In genomic region chr3:20842002-20842401, GRCh38 we compare ENCODE assay signal across 2 cellular contexts.
TF ChIP-seq lines count a peak whose summit lies in the region.

No MANE protein-coding gene starts in this region.

TF ChIP-seq in GM23338, 12 proteins besides CTCF, POLR2A, EP300 and RAD21 (continued from another document):
- TF ChIP-seq, protein P1, sequence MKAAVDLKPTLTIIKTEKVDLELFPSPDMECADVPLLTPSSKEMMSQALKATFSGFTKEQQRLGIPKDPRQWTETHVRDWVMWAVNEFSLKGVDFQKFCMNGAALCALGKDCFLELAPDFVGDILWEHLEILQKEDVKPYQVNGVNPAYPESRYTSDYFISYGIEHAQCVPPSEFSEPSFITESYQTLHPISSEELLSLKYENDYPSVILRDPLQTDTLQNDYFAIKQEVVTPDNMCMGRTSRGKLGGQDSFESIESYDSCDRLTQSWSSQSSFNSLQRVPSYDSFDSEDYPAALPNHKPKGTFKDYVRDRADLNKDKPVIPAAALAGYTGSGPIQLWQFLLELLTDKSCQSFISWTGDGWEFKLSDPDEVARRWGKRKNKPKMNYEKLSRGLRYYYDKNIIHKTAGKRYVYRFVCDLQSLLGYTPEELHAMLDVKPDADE (IDR thresholded peaks at IDR 0.05), result no peak
- TF ChIP-seq CREB1 (CRISPR knock-in tag; IDR thresholded peaks at IDR 0.05; ENCODE audit: low read depth), result no peak
- TF ChIP-seq, protein P2, sequence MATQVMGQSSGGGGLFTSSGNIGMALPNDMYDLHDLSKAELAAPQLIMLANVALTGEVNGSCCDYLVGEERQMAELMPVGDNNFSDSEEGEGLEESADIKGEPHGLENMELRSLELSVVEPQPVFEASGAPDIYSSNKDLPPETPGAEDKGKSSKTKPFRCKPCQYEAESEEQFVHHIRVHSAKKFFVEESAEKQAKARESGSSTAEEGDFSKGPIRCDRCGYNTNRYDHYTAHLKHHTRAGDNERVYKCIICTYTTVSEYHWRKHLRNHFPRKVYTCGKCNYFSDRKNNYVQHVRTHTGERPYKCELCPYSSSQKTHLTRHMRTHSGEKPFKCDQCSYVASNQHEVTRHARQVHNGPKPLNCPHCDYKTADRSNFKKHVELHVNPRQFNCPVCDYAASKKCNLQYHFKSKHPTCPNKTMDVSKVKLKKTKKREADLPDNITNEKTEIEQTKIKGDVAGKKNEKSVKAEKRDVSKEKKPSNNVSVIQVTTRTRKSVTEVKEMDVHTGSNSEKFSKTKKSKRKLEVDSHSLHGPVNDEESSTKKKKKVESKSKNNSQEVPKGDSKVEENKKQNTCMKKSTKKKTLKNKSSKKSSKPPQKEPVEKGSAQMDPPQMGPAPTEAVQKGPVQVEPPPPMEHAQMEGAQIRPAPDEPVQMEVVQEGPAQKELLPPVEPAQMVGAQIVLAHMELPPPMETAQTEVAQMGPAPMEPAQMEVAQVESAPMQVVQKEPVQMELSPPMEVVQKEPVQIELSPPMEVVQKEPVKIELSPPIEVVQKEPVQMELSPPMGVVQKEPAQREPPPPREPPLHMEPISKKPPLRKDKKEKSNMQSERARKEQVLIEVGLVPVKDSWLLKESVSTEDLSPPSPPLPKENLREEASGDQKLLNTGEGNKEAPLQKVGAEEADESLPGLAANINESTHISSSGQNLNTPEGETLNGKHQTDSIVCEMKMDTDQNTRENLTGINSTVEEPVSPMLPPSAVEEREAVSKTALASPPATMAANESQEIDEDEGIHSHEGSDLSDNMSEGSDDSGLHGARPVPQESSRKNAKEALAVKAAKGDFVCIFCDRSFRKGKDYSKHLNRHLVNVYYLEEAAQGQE (IDR thresholded peaks at IDR 0.05; ENCODE audit: unreplicated experiment), result no peak
- no peak for TF ChIP-seq JUNB (IDR thresholded peaks at IDR 0.05; ENCODE audit: unreplicated experiment)
- TF ChIP-seq ZNF331 (CRISPR knock-in tag; IDR thresholded peaks at IDR 0.05; ENCODE audit: low read depth), result no peak
- TF ChIP-seq, protein P3, sequence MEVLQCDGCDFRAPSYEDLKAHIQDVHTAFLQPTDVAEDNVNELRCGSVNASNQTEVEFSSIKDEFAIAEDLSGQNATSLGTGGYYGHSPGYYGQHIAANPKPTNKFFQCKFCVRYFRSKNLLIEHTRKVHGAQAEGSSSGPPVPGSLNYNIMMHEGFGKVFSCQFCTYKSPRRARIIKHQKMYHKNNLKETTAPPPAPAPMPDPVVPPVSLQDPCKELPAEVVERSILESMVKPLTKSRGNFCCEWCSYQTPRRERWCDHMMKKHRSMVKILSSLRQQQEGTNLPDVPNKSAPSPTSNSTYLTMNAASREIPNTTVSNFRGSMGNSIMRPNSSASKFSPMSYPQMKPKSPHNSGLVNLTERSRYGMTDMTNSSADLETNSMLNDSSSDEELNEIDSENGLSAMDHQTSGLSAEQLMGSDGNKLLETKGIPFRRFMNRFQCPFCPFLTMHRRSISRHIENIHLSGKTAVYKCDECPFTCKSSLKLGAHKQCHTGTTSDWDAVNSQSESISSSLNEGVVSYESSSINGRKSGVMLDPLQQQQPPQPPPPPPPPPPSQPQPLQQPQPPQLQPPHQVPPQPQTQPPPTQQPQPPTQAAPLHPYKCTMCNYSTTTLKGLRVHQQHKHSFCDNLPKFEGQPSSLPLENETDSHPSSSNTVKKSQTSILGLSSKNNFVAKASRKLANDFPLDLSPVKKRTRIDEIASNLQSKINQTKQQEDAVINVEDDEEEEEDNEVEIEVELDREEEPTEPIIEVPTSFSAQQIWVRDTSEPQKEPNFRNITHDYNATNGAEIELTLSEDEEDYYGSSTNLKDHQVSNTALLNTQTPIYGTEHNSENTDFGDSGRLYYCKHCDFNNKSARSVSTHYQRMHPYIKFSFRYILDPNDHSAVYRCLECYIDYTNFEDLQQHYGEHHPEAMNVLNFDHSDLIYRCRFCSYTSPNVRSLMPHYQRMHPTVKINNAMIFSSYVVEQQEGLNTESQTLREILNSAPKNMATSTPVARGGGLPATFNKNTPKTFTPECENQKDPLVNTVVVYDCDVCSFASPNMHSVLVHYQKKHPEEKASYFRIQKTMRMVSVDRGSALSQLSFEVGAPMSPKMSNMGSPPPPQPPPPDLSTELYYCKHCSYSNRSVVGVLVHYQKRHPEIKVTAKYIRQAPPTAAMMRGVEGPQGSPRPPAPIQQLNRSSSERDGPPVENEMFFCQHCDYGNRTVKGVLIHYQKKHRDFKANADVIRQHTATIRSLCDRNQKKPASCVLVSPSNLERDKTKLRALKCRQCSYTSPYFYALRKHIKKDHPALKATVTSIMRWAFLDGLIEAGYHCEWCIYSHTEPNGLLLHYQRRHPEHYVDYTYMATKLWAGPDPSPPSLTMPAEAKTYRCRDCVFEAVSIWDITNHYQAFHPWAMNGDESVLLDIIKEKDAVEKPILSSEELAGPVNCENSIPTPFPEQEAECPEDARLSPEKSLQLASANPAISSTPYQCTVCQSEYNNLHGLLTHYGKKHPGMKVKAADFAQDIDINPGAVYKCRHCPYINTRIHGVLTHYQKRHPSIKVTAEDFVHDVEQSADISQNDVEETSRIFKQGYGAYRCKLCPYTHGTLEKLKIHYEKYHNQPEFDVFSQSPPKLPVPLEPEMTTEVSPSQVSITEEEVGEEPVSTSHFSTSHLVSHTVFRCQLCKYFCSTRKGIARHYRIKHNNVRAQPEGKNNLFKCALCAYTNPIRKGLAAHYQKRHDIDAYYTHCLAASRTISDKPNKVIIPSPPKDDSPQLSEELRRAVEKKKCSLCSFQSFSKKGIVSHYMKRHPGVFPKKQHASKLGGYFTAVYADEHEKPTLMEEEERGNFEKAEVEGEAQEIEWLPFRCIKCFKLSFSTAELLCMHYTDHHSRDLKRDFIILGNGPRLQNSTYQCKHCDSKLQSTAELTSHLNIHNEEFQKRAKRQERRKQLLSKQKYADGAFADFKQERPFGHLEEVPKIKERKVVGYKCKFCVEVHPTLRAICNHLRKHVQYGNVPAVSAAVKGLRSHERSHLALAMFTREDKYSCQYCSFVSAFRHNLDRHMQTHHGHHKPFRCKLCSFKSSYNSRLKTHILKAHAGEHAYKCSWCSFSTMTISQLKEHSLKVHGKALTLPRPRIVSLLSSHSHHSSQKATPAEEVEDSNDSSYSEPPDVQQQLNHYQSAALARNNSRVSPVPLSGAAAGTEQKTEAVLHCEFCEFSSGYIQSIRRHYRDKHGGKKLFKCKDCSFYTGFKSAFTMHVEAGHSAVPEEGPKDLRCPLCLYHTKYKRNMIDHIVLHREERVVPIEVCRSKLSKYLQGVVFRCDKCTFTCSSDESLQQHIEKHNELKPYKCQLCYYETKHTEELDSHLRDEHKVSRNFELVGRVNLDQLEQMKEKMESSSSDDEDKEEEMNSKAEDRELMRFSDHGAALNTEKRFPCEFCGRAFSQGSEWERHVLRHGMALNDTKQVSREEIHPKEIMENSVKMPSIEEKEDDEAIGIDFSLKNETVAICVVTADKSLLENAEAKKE (CRISPR knock-in tag; IDR thresholded peaks at IDR 0.05), result no peak
- no peak for TF ChIP-seq EZH2 (IDR thresholded peaks at IDR 0.05; ENCODE audit: low read depth, unreplicated experiment)
- TF ChIP-seq EZH2phosphoT487 (IDR thresholded peaks at IDR 0.05; ENCODE audit: unreplicated experiment), result no peak
- TF ChIP-seq STAT1 (IDR thresholded peaks at IDR 0.05; ENCODE audit: unreplicated experiment), result no peak
- no peak for TF ChIP-seq NANOG (IDR thresholded peaks at IDR 0.05; ENCODE audit: borderline replicate concordance)
- no peak for TF ChIP-seq POLR2AphosphoS5 (IDR thresholded peaks at IDR 0.05; ENCODE audit: low read depth)

TF ChIP-seq in K562, 482 proteins besides CTCF, POLR2A, EP300 and RAD21 (continued from another document):
- no peak for TF ChIP-seq PATZ1 (CRISPR knock-in tag; IDR thresholded peaks at IDR 0.05; ENCODE audit: borderline replicate concordance)
- TF ChIP-seq, protein P4, sequence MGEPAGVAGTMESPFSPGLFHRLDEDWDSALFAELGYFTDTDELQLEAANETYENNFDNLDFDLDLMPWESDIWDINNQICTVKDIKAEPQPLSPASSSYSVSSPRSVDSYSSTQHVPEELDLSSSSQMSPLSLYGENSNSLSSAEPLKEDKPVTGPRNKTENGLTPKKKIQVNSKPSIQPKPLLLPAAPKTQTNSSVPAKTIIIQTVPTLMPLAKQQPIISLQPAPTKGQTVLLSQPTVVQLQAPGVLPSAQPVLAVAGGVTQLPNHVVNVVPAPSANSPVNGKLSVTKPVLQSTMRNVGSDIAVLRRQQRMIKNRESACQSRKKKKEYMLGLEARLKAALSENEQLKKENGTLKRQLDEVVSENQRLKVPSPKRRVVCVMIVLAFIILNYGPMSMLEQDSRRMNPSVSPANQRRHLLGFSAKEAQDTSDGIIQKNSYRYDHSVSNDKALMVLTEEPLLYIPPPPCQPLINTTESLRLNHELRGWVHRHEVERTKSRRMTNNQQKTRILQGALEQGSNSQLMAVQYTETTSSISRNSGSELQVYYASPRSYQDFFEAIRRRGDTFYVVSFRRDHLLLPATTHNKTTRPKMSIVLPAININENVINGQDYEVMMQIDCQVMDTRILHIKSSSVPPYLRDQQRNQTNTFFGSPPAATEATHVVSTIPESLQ (CRISPR knock-in tag; IDR thresholded peaks at IDR 0.05), result no peak
- TF ChIP-seq ZNF121 (CRISPR knock-in tag; conservative IDR thresholded peaks at IDR 0.05), result no peak
- no peak for TF ChIP-seq PHF20 (IDR thresholded peaks at IDR 0.05; ENCODE audit: partially characterized antibody)
- TF ChIP-seq RCOR1 (IDR thresholded peaks at IDR 0.05; ENCODE audit: borderline replicate concordance in 1 of 2, low read depth in 2 of 2, low read length in 2 of 2), result no peak
- no peak for TF ChIP-seq KDM5B (IDR thresholded peaks at IDR 0.05; ENCODE audit: insufficient replicate concordance, low read depth, low read length)
- TF ChIP-seq KLF13 (tag; IDR thresholded peaks at IDR 0.05; ENCODE audit: borderline replicate concordance, low read depth), result no peak
- TF ChIP-seq, protein P5, sequence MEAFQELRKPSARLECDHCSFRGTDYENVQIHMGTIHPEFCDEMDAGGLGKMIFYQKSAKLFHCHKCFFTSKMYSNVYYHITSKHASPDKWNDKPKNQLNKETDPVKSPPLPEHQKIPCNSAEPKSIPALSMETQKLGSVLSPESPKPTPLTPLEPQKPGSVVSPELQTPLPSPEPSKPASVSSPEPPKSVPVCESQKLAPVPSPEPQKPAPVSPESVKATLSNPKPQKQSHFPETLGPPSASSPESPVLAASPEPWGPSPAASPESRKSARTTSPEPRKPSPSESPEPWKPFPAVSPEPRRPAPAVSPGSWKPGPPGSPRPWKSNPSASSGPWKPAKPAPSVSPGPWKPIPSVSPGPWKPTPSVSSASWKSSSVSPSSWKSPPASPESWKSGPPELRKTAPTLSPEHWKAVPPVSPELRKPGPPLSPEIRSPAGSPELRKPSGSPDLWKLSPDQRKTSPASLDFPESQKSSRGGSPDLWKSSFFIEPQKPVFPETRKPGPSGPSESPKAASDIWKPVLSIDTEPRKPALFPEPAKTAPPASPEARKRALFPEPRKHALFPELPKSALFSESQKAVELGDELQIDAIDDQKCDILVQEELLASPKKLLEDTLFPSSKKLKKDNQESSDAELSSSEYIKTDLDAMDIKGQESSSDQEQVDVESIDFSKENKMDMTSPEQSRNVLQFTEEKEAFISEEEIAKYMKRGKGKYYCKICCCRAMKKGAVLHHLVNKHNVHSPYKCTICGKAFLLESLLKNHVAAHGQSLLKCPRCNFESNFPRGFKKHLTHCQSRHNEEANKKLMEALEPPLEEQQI (IDR thresholded peaks at IDR 0.05), result no peak
- TF ChIP-seq CBX5 (IDR thresholded peaks at IDR 0.05; ENCODE audit: borderline replicate concordance, low read depth), result no peak
- TF ChIP-seq PHB (CRISPR knock-in tag; IDR thresholded peaks at IDR 0.05), result no peak
